ENCODE assay signal across 15 cellular contexts in genomic region chr2:23594079-23594494, GRCh38.
DNase-seq lines count a peak whose midpoint lies in the region; ATAC-seq and TF ChIP-seq lines count a peak whose summit lies in the region.
"Had no signal": no experiment of that assay in that cellular context is flagged by ENCODE, and none has a peak within 500 bp of the region (broad histone marks: within the 10 kb centered on the region; RNA-seq: fewer than 3 reads in every experiment).

No MANE protein-coding gene starts in this region.

- POLR2A ChIA-PET in HEK293T (lab: Yijun Ruan, JAX) = no interaction called here

- H3K9me3 ChIP-seq in parathyroid adenoma (ENCODE audit: control insufficient read depth, low read length) = no peaks in the 10 kb centered on the region
- H3K9me3 ChIP-seq in MG63 = no peaks in the 10 kb centered on the region

- CTCF ChIA-PET in HEK293T (lab: Yijun Ruan, JAX) = no interaction called here
- CTCF ChIA-PET in activated CD8-positive, alpha-beta memory T cell treated with anti-CD3 and anti-CD28 coated beads, Interleukin-2, amount 10 ng/mL, durations not matched to agents 7 days and 5 days (lab: Charles Lee) = interaction anchor here (0.6 kb wide), 1 partner anchor 1259 kb away, joined by 3 read pairs; no protein-coding TSS in a partner anchor

- peak; percentile 12 for DNase-seq in ELR (ENCODE audit: low read depth)
- peak; percentile 54 for DNase-seq in NCI-H2029 treated with DMSO at 0.1 percent for 48 hours (lab: John Stamatoyannopoulos, UW)
- DNase-seq in chondrocyte (ENCODE audit: low spot score) = peak; percentile 82
- no peak for DNase-seq in HEK293T (ENCODE audit: extremely low spot score)
- no peak for DNase-seq in activated CD8-positive, alpha-beta memory T cell treated with anti-CD3 and anti-CD28 coated beads, Interleukin-2, amount 10 ng/mL, durations not matched to agents 7 days and 5 days
- no peak for DNase-seq in 8988T
- no peak for DNase-seq in MG63
- DNase-seq: activated CD8-positive, alpha-beta memory T cell treated with anti-CD3 and anti-CD28 coated beads for 24 hours; activated naive CD8-positive, alpha-beta T cell treated with anti-CD3 and anti-CD28 coated beads, Interleukin-2, amount 50 U/mL, for 24 hours; CD8-positive, alpha-beta T cell; effector memory CD8-positive, alpha-beta T cell; hippocampal formation; mesendoderm; T-helper 2 cell had no signal

- H3K4me2 ChIP-seq in parathyroid adenoma (ENCODE audit: low read length) = no peak overlapping the region

- TF ChIP-seq CTCF in chondrocyte (IDR thresholded peaks at IDR 0.05) = no peak
- no peak for TF ChIP-seq CTCF in parathyroid adenoma (IDR thresholded peaks at IDR 0.05)

- H3K9me3 Mint-ChIP-seq in chondrocyte (ENCODE audit: low read depth) = no peaks in the 10 kb centered on the region
- H3K9me3 Mint-ChIP-seq in activated CD8-positive, alpha-beta memory T cell treated with anti-CD3 and anti-CD28 coated beads, Interleukin-2, amount 10 ng/mL, durations not matched to agents 7 days and 5 days (ENCODE audit: low read depth) = no peaks in the 10 kb centered on the region
- H3K9me3 Mint-ChIP-seq: activated naive CD8-positive, alpha-beta T cell treated with anti-CD3 and anti-CD28 coated beads, Interleukin-2, amount 50 U/mL, for 24 hours; CD8-positive, alpha-beta T cell; effector memory CD8-positive, alpha-beta T cell had no signal

- no peaks in the 10 kb centered on the region for H3K27me3 ChIP-seq in parathyroid adenoma (ENCODE audit: control insufficient read depth, insufficient read depth, low read length)
- no peaks in the 10 kb centered on the region for H3K27me3 ChIP-seq in MG63

- peak overlapping the region; percentile 20 for H3K27ac ChIP-seq in parathyroid adenoma

- H3K9ac ChIP-seq in parathyroid adenoma = no peak overlapping the region

- H3K79me2 ChIP-seq in parathyroid adenoma = no peaks in the 10 kb centered on the region

- H3K4me1 ChIP-seq in parathyroid adenoma = peaks cover 5% of the 10 kb centered on the region

- no peaks in the 10 kb centered on the region for H3K36me3 Mint-ChIP-seq in chondrocyte (ENCODE audit: low read depth)
- no peaks in the 10 kb centered on the region for H3K36me3 Mint-ChIP-seq in activated CD8-positive, alpha-beta memory T cell treated with anti-CD3 and anti-CD28 coated beads, Interleukin-2, amount 10 ng/mL, durations not matched to agents 7 days and 5 days
- H3K36me3 Mint-ChIP-seq: CD8-positive, alpha-beta T cell had no signal

- peaks cover 58% of the 10 kb centered on the region for H3K4me1 Mint-ChIP-seq in chondrocyte (ENCODE audit: low read depth)
- no peaks in the 10 kb centered on the region for H3K4me1 Mint-ChIP-seq in activated CD8-positive, alpha-beta memory T cell treated with anti-CD3 and anti-CD28 coated beads, Interleukin-2, amount 10 ng/mL, durations not matched to agents 7 days and 5 days
- H3K4me1 Mint-ChIP-seq: activated naive CD8-positive, alpha-beta T cell treated with anti-CD3 and anti-CD28 coated beads, Interleukin-2, amount 50 U/mL, for 24 hours had no signal

- H3K4me3 Mint-ChIP-seq in chondrocyte (ENCODE audit: unreplicated experiment) = peak overlapping the region; percentile 31
- no peak overlapping the region for H3K4me3 Mint-ChIP-seq in activated CD8-positive, alpha-beta memory T cell treated with anti-CD3 and anti-CD28 coated beads, Interleukin-2, amount 10 ng/mL, durations not matched to agents 7 days and 5 days
- H3K4me3 Mint-ChIP-seq: activated naive CD8-positive, alpha-beta T cell treated with anti-CD3 and anti-CD28 coated beads, Interleukin-2, amount 50 U/mL, for 24 hours; CD8-positive, alpha-beta T cell; effector memory CD8-positive, alpha-beta T cell had no signal

- H3K4me3 ChIP-seq in parathyroid adenoma (ENCODE audit: low read depth, low read length) (no peak overlapping the region), MG63 (no peak overlapping the region)

- peak overlapping the region; percentile 79 for H3K27ac Mint-ChIP-seq in chondrocyte (ENCODE audit: unreplicated experiment)
- no peak overlapping the region for H3K27ac Mint-ChIP-seq in activated CD8-positive, alpha-beta memory T cell treated with anti-CD3 and anti-CD28 coated beads, Interleukin-2, amount 10 ng/mL, durations not matched to agents 7 days and 5 days
- H3K27ac Mint-ChIP-seq: activated naive CD8-positive, alpha-beta T cell treated with anti-CD3 and anti-CD28 coated beads, Interleukin-2, amount 50 U/mL, for 24 hours; CD8-positive, alpha-beta T cell; effector memory CD8-positive, alpha-beta T cell had no signal

- ATAC-seq in activated CD8-positive, alpha-beta memory T cell treated with anti-CD3 and anti-CD28 coated beads, Interleukin-2, amount 10 ng/mL, durations not matched to agents 7 days and 5 days = no peak
- ATAC-seq: activated naive CD8-positive, alpha-beta T cell treated with anti-CD3 and anti-CD28 coated beads, Interleukin-2, amount 50 U/mL, for 24 hours; CD8-positive, alpha-beta T cell; effector memory CD8-positive, alpha-beta T cell had no signal

- no peak overlapping the region for H2AFZ ChIP-seq in parathyroid adenoma

- H3K36me3 ChIP-seq in parathyroid adenoma (ENCODE audit: control insufficient read depth, insufficient read depth, low read length) = no peaks in the 10 kb centered on the region
- no peaks in the 10 kb centered on the region for H3K36me3 ChIP-seq in MG63

- no peaks in the 10 kb centered on the region for H3K27me3 Mint-ChIP-seq in chondrocyte (ENCODE audit: low read depth)
- H3K27me3 Mint-ChIP-seq in activated CD8-positive, alpha-beta memory T cell treated with anti-CD3 and anti-CD28 coated beads, Interleukin-2, amount 10 ng/mL, durations not matched to agents 7 days and 5 days = peaks cover 24% of the 10 kb centered on the region

TF ChIP-seq in HEK293T, 16 proteins besides CTCF, POLR2A, EP300 and RAD21:
- TF ChIP-seq SUZ12 (IDR thresholded peaks at IDR 0.05) (no peak), PKNOX1 (IDR thresholded peaks at IDR 0.05) (no peak), HDGF (IDR thresholded peaks at IDR 0.05; ENCODE audit: borderline replicate concordance) (no peak), BHLHE40 (IDR thresholded peaks at IDR 0.05; ENCODE audit: borderline replicate concordance) (no peak), LEF1 (IDR thresholded peaks at IDR 0.05; ENCODE audit: borderline replicate concordance) (no peak), L3MBTL2 (conservative IDR thresholded peaks at IDR 0.05) (no peak), FOXM1 (IDR thresholded peaks at IDR 0.05; ENCODE audit: borderline replicate concordance) (no peak), ZNF384 (IDR thresholded peaks at IDR 0.05) (no peak), FOXK2 (IDR thresholded peaks at IDR 0.05) (no peak), NFRKB (IDR thresholded peaks at IDR 0.05) (no peak), CTBP1 (IDR thresholded peaks at IDR 0.05; ENCODE audit: borderline replicate concordance) (no peak), ARNT (IDR thresholded peaks at IDR 0.05) (no peak), SP1 (IDR thresholded peaks at IDR 0.05) (no peak)

Comparison
In these comparisons a context has a peak if more than half of its experiments do, and no peak if none do; other contexts are left out.
1. DNase-seq: peak in ELR (single experiment), NCI-H2029 treated with DMSO at 0.1 percent for 48 hours (single experiment) and chondrocyte (single experiment); none in HEK293T (single experiment), activated CD8-positive, alpha-beta memory T cell treated with anti-CD3 and anti-CD28 coated beads, Interleukin-2, amount 10 ng/mL, durations not matched to agents 7 days and 5 days (single experiment), 8988T (single experiment) and MG63 (single experiment).